Comparison of ENCODE assay signal across 8 cellular contexts in genomic region chr16:11797957-11798299, GRCh38. TPM values are rescaled to one million over a fixed set of nuclear protein-coding genes. Genes with fewer than 3 reads are reported as not detected.
DNase-seq lines count a peak whose midpoint lies in the region; ATAC-seq and TF ChIP-seq lines count a peak whose summit lies in the region.

No MANE protein-coding gene starts in this region.

- peaks cover 7% of the 10 kb centered on the region; the same call in 1 of the 2 replicates for H3K4me1 ChIP-seq in HUES6 (ENCODE audit: control insufficient read depth, insufficient read depth, low read length)
- peaks cover 36 to 52% of the 10 kb centered on the region in 2 donors for H3K4me1 ChIP-seq in adrenal gland (replicated peaks in 1 of 2)
- 0 out of 2 replicates have a peak, but pooled peaks cover 5% of the 10 kb centered on the region for H3K4me1 ChIP-seq in iPS-20b (ENCODE audit: insufficient read depth, low read length)

- 5 to 12% (median 7%) methylated on average over 6 to 7 of the region's 7 CpGs for WGBS in adrenal gland, 4 donors

- H3K9ac ChIP-seq in HUES6 (ENCODE audit: low read length), result peak overlapping the region; percentile 93
- H3K9ac ChIP-seq in iPS-20b (ENCODE audit: low read depth, low read length), result peak overlapping the region; percentile 89

- TF ChIP-seq POLR2A in adrenal gland (IDR thresholded peaks at IDR 0.05), result no peak

- intact Hi-C loops in adrenal gland (cut with DNase I), result no loop called here

- peaks cover 66% of the 10 kb centered on the region for H3K4me1 Mint-ChIP-seq in stimulated activated effector memory CD8-positive, alpha-beta T cell treated with anti-CD3 and anti-CD28 coated beads, Interleukin-12 subunit alpha, Interleukin-12 subunit beta, amount 100 ng/mL, for 72 hours

- H3K4me3 ChIP-seq in HUES6 (ENCODE audit: low read depth, low read length) (peak overlapping the region; percentile 96), adrenal gland (peak overlapping the region in 3 of 4 donors; percentile 42 to 97 (median 48)), iPS-20b (ENCODE audit: low read length) (peak overlapping the region; percentile 86)

- ATAC-seq in stimulated activated effector memory CD8-positive, alpha-beta T cell treated with anti-CD3 and anti-CD28 coated beads, Interleukin-12 subunit alpha, Interleukin-12 subunit beta, amount 100 ng/mL, for 72 hours, result no peak

- H3K9me3 ChIP-seq in HUES6 (ENCODE audit: control insufficient read depth, insufficient read depth, low read depth, low read length), result no peaks in the 10 kb centered on the region
- no peaks in the 10 kb centered on the region for H3K9me3 ChIP-seq in adrenal gland (replicated peaks in 1 of 3)
- no peaks in the 10 kb centered on the region for H3K9me3 ChIP-seq in iPS-20b (ENCODE audit: insufficient read depth, low read depth, low read length)

- peaks cover 38% of the 10 kb centered on the region for H3K36me3 Mint-ChIP-seq in stimulated activated effector memory CD8-positive, alpha-beta T cell treated with anti-CD3 and anti-CD28 coated beads, Interleukin-12 subunit alpha, Interleukin-12 subunit beta, amount 100 ng/mL, for 72 hours

- no peak for TF ChIP-seq CTCF in adrenal gland (IDR thresholded peaks at IDR 0.05)

- H3K36me3 ChIP-seq in HUES6 (ENCODE audit: control insufficient read depth, insufficient read depth, low read length) (peaks cover 9% of the 10 kb centered on the region), adrenal gland (replicated peaks in 1 of 2) (no peaks in the 10 kb centered on the region), iPS-20b (ENCODE audit: insufficient read depth, low read depth, low read length) (peaks cover 13% of the 10 kb centered on the region)

- H3K4me3 Mint-ChIP-seq in stimulated activated effector memory CD8-positive, alpha-beta T cell treated with anti-CD3 and anti-CD28 coated beads, Interleukin-12 subunit alpha, Interleukin-12 subunit beta, amount 100 ng/mL, for 72 hours, result peak overlapping the region; percentile 90

- H3K27ac Mint-ChIP-seq in stimulated activated effector memory CD8-positive, alpha-beta T cell treated with anti-CD3 and anti-CD28 coated beads, Interleukin-12 subunit alpha, Interleukin-12 subunit beta, amount 100 ng/mL, for 72 hours, result peak overlapping the region; percentile 91

- H3K27ac ChIP-seq in HUES6 (ENCODE audit: low read depth, low read length) (peak overlapping the region; percentile 96; the same call in 1 of the 2 replicates), adrenal gland (peak overlapping the region; percentile 92 to 98 (median 97)), iPS-20b (ENCODE audit: low read length) (peak overlapping the region; percentile 74)

- no peaks in the 10 kb centered on the region for H3K9me3 Mint-ChIP-seq in stimulated activated effector memory CD8-positive, alpha-beta T cell treated with anti-CD3 and anti-CD28 coated beads, Interleukin-12 subunit alpha, Interleukin-12 subunit beta, amount 100 ng/mL, for 72 hours

- no peaks in the 10 kb centered on the region for H3K27me3 ChIP-seq in HUES6 (ENCODE audit: control insufficient read depth, insufficient read depth, low read length)
- H3K27me3 ChIP-seq in adrenal gland, result no peaks in the 10 kb centered on the region
- H3K27me3 ChIP-seq in iPS-20b (ENCODE audit: insufficient read depth, low read length), result no peaks in the 10 kb centered on the region

- DNase-seq in COLO668 (lab: John Stamatoyannopoulos, UW; ENCODE audit: unreplicated experiment) (peak; percentile 36), adrenal gland (peak in 4 of 7 donors; percentile 26 to 36 (median 32)), T-helper 9 cell (no peak), OCI-M2 (lab: John Stamatoyannopoulos, UW; ENCODE audit: unreplicated experiment) (no peak)
- no peak for DNase-seq in stimulated activated effector memory CD8-positive, alpha-beta T cell treated with anti-CD3 and anti-CD28 coated beads, Interleukin-12 subunit alpha, Interleukin-12 subunit beta, amount 100 ng/mL, for 72 hours (ENCODE audit: low spot score in 2 of 2)
- no peak for DNase-seq in activated CD4-positive, alpha-beta T cell treated with anti-CD3 and anti-CD28 coated beads for 1 hour

RNA-seq across cellular contexts. Expression of gene ZC3H7A, which starts 0.9 kb away (rescaled TPM):
- 10 to 100 TPM; 32.1 to 61.3 (median 43.0) TPM for total RNA-seq in adrenal gland
- polyA plus RNA-seq in adrenal gland, result 10 to 100 TPM; 31.1 to 83.9 (median 35.9) TPM

RNA-seq across cellular contexts. Expression of gene RSL1D1, which starts 53.4 kb away (rescaled TPM):
- 100 to 1,000 TPM in 7 of 8 donors, 10 to 100 TPM in 1; 90.6 to 511 (median 124) TPM for total RNA-seq in adrenal gland
- 100 to 1,000 TPM in 1 of 3 donors, 10 to 100 TPM in 2; 40.1 to 364 (median 43.1) TPM for polyA plus RNA-seq in adrenal gland

RNA-seq across cellular contexts. Expression of gene TXNDC11, which starts 55.3 kb away (rescaled TPM):
- 10 to 100 TPM; 33.5 to 68.4 (median 48.1) TPM for total RNA-seq in adrenal gland
- polyA plus RNA-seq in adrenal gland, result 10 to 100 TPM; 51.2 to 78.1 (median 57.4) TPM

Comparison
In these comparisons a context has a peak if more than half of its experiments do, and no peak if none do; other contexts are left out.
1. DNase-seq: peak in COLO668 (single experiment) and adrenal gland (4 of 7); none in stimulated activated effector memory CD8-positive, alpha-beta T cell treated with anti-CD3 and anti-CD28 coated beads, Interleukin-12 subunit alpha, Interleukin-12 subunit beta, amount 100 ng/mL, for 72 hours (0 of 2), T-helper 9 cell (single experiment), OCI-M2 (single experiment) and activated CD4-positive, alpha-beta T cell treated with anti-CD3 and anti-CD28 coated beads for 1 hour (single experiment).
2. Peak in every context shown above with its lines, with median percentiles within 50 percentile points of each other: H3K27ac ChIP-seq and H3K4me3 ChIP-seq.